ENCODE assay signal across 16 cellular contexts in genomic region chr9:70477146-70477745, GRCh38.
DNase-seq lines count a peak whose midpoint lies in the region; ATAC-seq and TF ChIP-seq lines count a peak whose summit lies in the region.
"Had no signal": no experiment of that assay in that cellular context is flagged by ENCODE, and none has a peak within 500 bp of the region (broad histone marks: within the 10 kb centered on the region; RNA-seq: fewer than 3 reads in every experiment).

No MANE protein-coding gene starts in this region.

- no peaks in the 10 kb centered on the region for H3K9me3 ChIP-seq in gastroesophageal sphincter
- H3K9me3 ChIP-seq in tibial nerve, result no peaks in the 10 kb centered on the region

- POLR2A ChIA-PET in activated CD4-positive, alpha-beta memory T cell treated with anti-CD3 and anti-CD28 coated beads for 36 hours (lab: Charles Lee), result no interaction called here

- TF ChIP-seq POLR2A in gastroesophageal sphincter (IDR thresholded peaks at IDR 0.05) (no peak), tibial nerve (IDR thresholded peaks at IDR 0.05) (no peak)

- TF ChIP-seq CTCF in gastroesophageal sphincter (IDR thresholded peaks at IDR 0.05) (no peak), tibial nerve (IDR thresholded peaks at IDR 0.05) (no peak)

- no peaks in the 10 kb centered on the region for H3K9me3 Mint-ChIP-seq in activated CD4-positive, alpha-beta memory T cell treated with anti-CD3 and anti-CD28 coated beads for 36 hours
- H3K9me3 Mint-ChIP-seq: CD4-positive, alpha-beta memory T cell; HFFc6; naive thymus-derived CD8-positive, alpha-beta T cell had no signal

- H3K27me3 Mint-ChIP-seq in activated CD4-positive, alpha-beta memory T cell treated with anti-CD3 and anti-CD28 coated beads for 36 hours, result no peaks in the 10 kb centered on the region
- H3K27me3 Mint-ChIP-seq: naive thymus-derived CD8-positive, alpha-beta T cell had no signal

- CTCF ChIA-PET in activated CD4-positive, alpha-beta memory T cell treated with anti-CD3 and anti-CD28 coated beads for 36 hours (lab: Charles Lee), result interaction anchor here (0.9 kb wide), 1 partner anchor 71 kb away, joined by 3 read pairs; no protein-coding TSS in a partner anchor

- 70 to 78% methylated on average over 5 of the region's 5 CpGs for WGBS in gastroesophageal sphincter (ENCODE audit: low coverage in 1 of 2), 2 donors
- WGBS in tibial nerve, 2 donors, result 78 to 86% methylated on average over 5 of the region's 5 CpGs

- ATAC-seq in gastroesophageal sphincter (no peak), GM19023 (IDR thresholded peaks at IDR 0.05; ENCODE audit: unreplicated experiment) (no peak)
- ATAC-seq: naive thymus-derived CD8-positive, alpha-beta T cell had no signal

- H3K27ac Mint-ChIP-seq in activated CD4-positive, alpha-beta memory T cell treated with anti-CD3 and anti-CD28 coated beads for 36 hours, result no peak overlapping the region
- H3K27ac Mint-ChIP-seq: CD4-positive, alpha-beta memory T cell; HFFc6 had no signal

- H3K4me1 ChIP-seq in gastroesophageal sphincter (peaks cover 39 to 89% (median 60%) of the 10 kb centered on the region in 3 donors), tibial nerve (peaks cover 13 to 95% (median 60%) of the 10 kb centered on the region in 4 donors)

- H3K4me3 Mint-ChIP-seq in activated CD4-positive, alpha-beta memory T cell treated with anti-CD3 and anti-CD28 coated beads for 36 hours, result no peak overlapping the region
- H3K4me3 Mint-ChIP-seq: CD4-positive, alpha-beta memory T cell; HFFc6; naive thymus-derived CD8-positive, alpha-beta T cell had no signal

- H3K27me3 ChIP-seq in gastroesophageal sphincter (no peaks in the 10 kb centered on the region), tibial nerve (no peaks in the 10 kb centered on the region)

- peak overlapping the region; percentile 87 to 98 (median 91) for H3K27ac ChIP-seq in gastroesophageal sphincter
- H3K27ac ChIP-seq in tibial nerve, result peak overlapping the region; percentile 88 to 99 (median 95)

- no peak for TF ChIP-seq EP300 in gastroesophageal sphincter (IDR thresholded peaks at IDR 0.05)
- TF ChIP-seq EP300 in tibial nerve (IDR thresholded peaks at IDR 0.05), result no peak

- intact Hi-C loops in posterior vena cava (cut with DNase I), result no loop called here
- intact Hi-C loops in activated CD4-positive, alpha-beta memory T cell treated with anti-CD3 and anti-CD28 coated beads for 36 hours (cut with micrococcal nuclease), result no loop called here

- no peaks in the 10 kb centered on the region for H3K36me3 Mint-ChIP-seq in activated CD4-positive, alpha-beta memory T cell treated with anti-CD3 and anti-CD28 coated beads for 36 hours
- H3K36me3 Mint-ChIP-seq: CD4-positive, alpha-beta memory T cell; naive thymus-derived CD8-positive, alpha-beta T cell had no signal

- H3K4me1 Mint-ChIP-seq in activated CD4-positive, alpha-beta memory T cell treated with anti-CD3 and anti-CD28 coated beads for 36 hours (ENCODE audit: low read depth), result no peaks in the 10 kb centered on the region

- no peak overlapping the region for H3K4me3 ChIP-seq in gastroesophageal sphincter
- H3K4me3 ChIP-seq in tibial nerve, result no peak overlapping the region

- H3K36me3 ChIP-seq in gastroesophageal sphincter, result no peaks in the 10 kb centered on the region
- no peaks in the 10 kb centered on the region for H3K36me3 ChIP-seq in tibial nerve

- DNase-seq in HT1080 (ENCODE audit: low read depth) (peak; percentile 87), amniotic epithelial cell (ENCODE audit: low read depth) (peak; percentile 61), tibial nerve (ENCODE audit: low spot score in 2 of 2) (no peak), posterior vena cava (ENCODE audit: low spot score) (no peak)
- DNase-seq in activated CD4-positive, alpha-beta memory T cell treated with anti-CD3 and anti-CD28 coated beads for 36 hours, result no peak
- DNase-seq in activated CD4-positive, alpha-beta T cell treated with anti-CD3 and anti-CD28 coated beads, Interleukin-2, amount 50 U/mL, for 1 hour, result no peak
- DNase-seq: activated CD4-positive, alpha-beta T cell treated with anti-CD3 and anti-CD28 coated beads for 1 hour; activated T-cell treated with anti-CD3 and anti-CD28 coated beads, Interleukin-2, amount 50 U/mL, for 48 hours; CD4-positive, alpha-beta memory T cell; HFFc6; naive thymus-derived CD8-positive, alpha-beta T cell; NCI-H345; retina; stimulated activated naive CD4-positive, alpha-beta T cell treated with Interleukin-2 at 50 U/mL for 16 hours had no signal

Comparison
In these comparisons a context has a peak if more than half of its experiments do, and no peak if none do; other contexts are left out.
1. DNase-seq: peak in HT1080 (single experiment) and amniotic epithelial cell (single experiment); none in tibial nerve (0 of 2), posterior vena cava (single experiment), activated CD4-positive, alpha-beta memory T cell treated with anti-CD3 and anti-CD28 coated beads for 36 hours (single experiment) and activated CD4-positive, alpha-beta T cell treated with anti-CD3 and anti-CD28 coated beads, Interleukin-2, amount 50 U/mL, for 1 hour (single experiment).